Comparison of ENCODE assay signal across 8 cellular contexts in the genomic region with DNA sequence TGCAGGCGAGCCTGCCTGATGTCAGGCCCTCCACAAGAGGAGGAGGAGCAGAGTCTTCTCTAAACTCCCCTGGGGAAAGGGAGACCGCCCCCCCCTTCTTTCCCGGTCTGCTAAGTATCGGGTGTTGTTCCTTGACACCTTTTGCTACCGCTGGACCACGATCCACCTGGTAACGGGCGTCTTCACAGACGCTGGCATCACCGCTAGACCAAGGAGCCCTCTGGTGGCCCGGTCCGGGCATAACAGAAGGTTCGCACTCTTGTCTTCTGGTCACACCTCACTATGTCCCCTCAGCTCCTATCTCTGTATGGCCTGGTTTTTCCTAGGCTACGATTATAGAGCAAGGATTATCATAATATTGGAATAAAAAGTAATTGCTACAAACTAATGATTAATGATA.
DNase-seq lines count a peak whose midpoint lies in the region; TF ChIP-seq lines count a peak whose summit lies in the region.
"Not testable (repeated sequence)": the region's sequence is repeated elsewhere in the genome, so short reads cannot be mapped to it uniquely, and the experiment has no call there.

No MANE protein-coding gene starts in this region.

- not testable (repeated sequence) for H3K9me3 ChIP-seq in OCI-LY1 (ENCODE audit: low read length); adrenal gland (replicated peaks in 1 of 3)

- not testable (repeated sequence) for H3K4me1 ChIP-seq in OCI-LY1 (ENCODE audit: insufficient read depth, low read length, severe bottlenecking); adrenal gland (replicated peaks in 1 of 2)

- DNase-seq in G401 (ENCODE audit: low spot score) = peak; percentile 38
- DNase-seq in activated CD4-positive, alpha-beta T cell treated with anti-CD3 and anti-CD28 coated beads, Interleukin-2, amount 50 U/mL, for 4 hours = peak; percentile 58 to 65
- peak; percentile 39 to 83 (median 64) for DNase-seq in adrenal gland
- peak; percentile 46 for DNase-seq in fibroblast of villous mesenchyme (ENCODE audit: low read depth)
- peak; percentile 88 for DNase-seq in mesenteric fat pad (ENCODE audit: low spot score)
- DNase-seq in stimulated activated CD4-positive, alpha-beta T cell treated with anti-CD3 and anti-CD28 coated beads, Interleukin-1b, Interleukin-23, amount 100 ng/mL, for 48 hours = peak; percentile 67
- peak; percentile 66 for DNase-seq in ureter (ENCODE audit: low spot score)

- not testable (repeated sequence) for H3K27me3 ChIP-seq in OCI-LY1 (ENCODE audit: insufficient read depth, low read length); adrenal gland

- 18 to 45% (median 22%) methylated on average over 4 to 13 of the region's 14 CpGs; no CpG with 5 or more reads in 1 of the 4 donors for WGBS in adrenal gland, 4 donors

- not testable (repeated sequence) for H3K4me2 ChIP-seq in OCI-LY1 (ENCODE audit: low read length)

- H2AFZ ChIP-seq in OCI-LY1 (ENCODE audit: low read length) = not testable (repeated sequence)

- intact Hi-C loops in adrenal gland (cut with DNase I) = not testable (repeated sequence)

- not testable (repeated sequence) for H4K20me1 ChIP-seq in OCI-LY1 (ENCODE audit: insufficient read depth, low read length)

- not testable (repeated sequence) for TF ChIP-seq POLR2A in adrenal gland (IDR thresholded peaks at IDR 0.05)

- H3K4me3 ChIP-seq in OCI-LY1 (ENCODE audit: low read depth, low read length, poor library complexity, severe bottlenecking); adrenal gland; fibroblast of villous mesenchyme (ENCODE audit: low read depth, low read length): not testable (repeated sequence)

- in situ Hi-C loops in G401 (cut with HindIII; ENCODE audit: low sequenced_read_pairs) = not testable (repeated sequence)

- not testable (repeated sequence) for H3K27ac ChIP-seq in OCI-LY1 (ENCODE audit: low read depth, low read length, poor library complexity, severe bottlenecking); adrenal gland

- not testable (repeated sequence) for H3K36me3 ChIP-seq in OCI-LY1 (ENCODE audit: insufficient read depth, low read length); adrenal gland (replicated peaks in 1 of 2)

- H3K9me2 ChIP-seq in OCI-LY1 (ENCODE audit: low read depth, low read length) = not testable (repeated sequence)

- TF ChIP-seq CTCF in OCI-LY1 (IDR thresholded peaks at IDR 0.05; ENCODE audit: low read length) (peak; percentile 15), adrenal gland (IDR thresholded peaks at IDR 0.05) (peak in 2 of 6 experiments; percentile 33 to 45), fibroblast of villous mesenchyme (IDR thresholded peaks at IDR 0.05; ENCODE audit: insufficient read depth, low read depth, low read length) (peak; percentile 49)

- H3F3A ChIP-seq in OCI-LY1 (ENCODE audit: insufficient read depth, low read length) = not testable (repeated sequence)

- not testable (repeated sequence) for H3K79me2 ChIP-seq in OCI-LY1 (ENCODE audit: insufficient read depth, low read length)

- H3K9ac ChIP-seq in OCI-LY1 (ENCODE audit: low read length) = not testable (repeated sequence)

Comparison
In these comparisons a context has a peak if more than half of its experiments do, and no peak if none do; other contexts are left out.
1. DNase-seq: peak in every context shown above with its lines; median percentile 88 in mesenteric fat pad; 67 in stimulated activated CD4-positive, alpha-beta T cell treated with anti-CD3 and anti-CD28 coated beads, Interleukin-1b, Interleukin-23, amount 100 ng/mL, for 48 hours; 66 in ureter; 64 in adrenal gland; 62 in activated CD4-positive, alpha-beta T cell treated with anti-CD3 and anti-CD28 coated beads, Interleukin-2, amount 50 U/mL, for 4 hours; 46 in fibroblast of villous mesenchyme; 38 in G401.